8 cellular contexts compared by ENCODE assay signal in genomic region chr18:50401888-50402287, GRCh38. TPM values are rescaled to one million over a fixed set of nuclear protein-coding genes. Genes with fewer than 3 reads are reported as not detected.
DNase-seq lines count a peak whose midpoint lies in the region; ATAC-seq, FAIRE-seq and TF ChIP-seq lines count a peak whose summit lies in the region.

No MANE protein-coding gene starts in this region.

- H3K9me3 ChIP-seq in OCI-LY7 (ENCODE audit: low read length): no peaks in the 10 kb centered on the region

- POLR2A ChIA-PET in OCI-LY7 (lab: Charles Lee): no interaction called here

- H3K27ac Mint-ChIP-seq in endothelial cell (ENCODE audit: unreplicated experiment): no peak overlapping the region

- no peak overlapping the region for H3K27ac ChIP-seq in OCI-LY7 (ENCODE audit: low read depth, low read length, poor library complexity, severe bottlenecking)
- H3K27ac ChIP-seq in caudate nucleus (ENCODE audit: low read depth, low read length): no peak overlapping the region

- no peaks in the 10 kb centered on the region for H3K36me3 Mint-ChIP-seq in endothelial cell (ENCODE audit: low read depth, unreplicated experiment)

- H3K36me3 ChIP-seq in H7 (replicated peaks; ENCODE audit: control insufficient read depth, insufficient read depth, low read length): no peaks in the 10 kb centered on the region
- H3K36me3 ChIP-seq in OCI-LY7 (ENCODE audit: insufficient read depth, low read length): no peaks in the 10 kb centered on the region

- intact Hi-C loops in OCI-LY7 (cut with micrococcal nuclease; ENCODE audit: unreplicated experiment): no loop called here

- peaks cover 21% of the 10 kb centered on the region for H3K27me3 ChIP-seq in H7 (ENCODE audit: control insufficient read depth, insufficient read depth, low read length)

- DNase-seq in H7 (peak; percentile 82), NCI-H2171 (lab: John Stamatoyannopoulos, UW) (peak; percentile 34), retina (peak; percentile 12), OCI-LY7 (ENCODE audit: low spot score) (no peak), endothelial cell (ENCODE audit: low spot score) (no peak), D721Med (ENCODE audit: insufficient read length, low spot score) (no peak), caudate nucleus (lab: John Stamatoyannopoulos, UW) (no peak)

- H3K4me3 ChIP-seq in H7 (ENCODE audit: insufficient read depth, low read depth, low read length) (no peak overlapping the region), OCI-LY7 (ENCODE audit: low read depth, low read length, poor library complexity, severe bottlenecking) (no peak overlapping the region)

- H3K27me3 Mint-ChIP-seq in endothelial cell (ENCODE audit: unreplicated experiment): peaks cover 10% of the 10 kb centered on the region

- H3K4me1 Mint-ChIP-seq in endothelial cell (ENCODE audit: unreplicated experiment): peaks cover 33% of the 10 kb centered on the region

- no peaks in the 10 kb centered on the region for H3K9me2 ChIP-seq in OCI-LY7 (ENCODE audit: insufficient read depth, low read length)

- no peak overlapping the region for H2AFZ ChIP-seq in OCI-LY7 (ENCODE audit: low read length)

- no peaks in the 10 kb centered on the region for H4K20me1 ChIP-seq in OCI-LY7 (ENCODE audit: insufficient read depth, low read length)

- no peak for TF ChIP-seq CTCF in OCI-LY7 (conservative IDR thresholded peaks at IDR 0.05; ENCODE audit: low read length)
- TF ChIP-seq CTCF in endothelial cell (IDR thresholded peaks at IDR 0.05; ENCODE audit: unreplicated experiment): no peak
- no peak for TF ChIP-seq CTCF in D721Med (IDR thresholded peaks at IDR 0.05; ENCODE audit: insufficient read depth, missing control alignments)

- H3K9me3 Mint-ChIP-seq in endothelial cell (ENCODE audit: unreplicated experiment): no peaks in the 10 kb centered on the region

- no peak overlapping the region for H3K4me2 ChIP-seq in OCI-LY7 (ENCODE audit: low read length)

- CTCF ChIA-PET in OCI-LY7 (lab: Charles Lee; ENCODE audit: unreplicated experiment): no interaction called here

- H3K79me2 ChIP-seq in OCI-LY7 (ENCODE audit: insufficient read depth, low read depth, low read length): no peaks in the 10 kb centered on the region

- no TSS peak for BruUV-seq in OCI-LY7 (replicated peaks; lab: Mats Ljungman, UMichigan)

- no peaks in the 10 kb centered on the region for H3K4me1 ChIP-seq in OCI-LY7 (ENCODE audit: insufficient read depth, low read length, poor library complexity, severe bottlenecking)

- peak; percentile 85 for ATAC-seq in esophagus mucosa

- FAIRE-seq in D721Med (lab: Jason Lieb, UNC): no peak

- H3K4me3 Mint-ChIP-seq in endothelial cell (ENCODE audit: unreplicated experiment): no peak overlapping the region

RNA-seq across cellular contexts. Expression of gene SKA1, which starts 27.0 kb away (rescaled TPM):
- total RNA-seq in H7 (2014; rRNA removed; shearing (Covaris generic)): 29.2 and 33.9 TPM in 2 replicates
- total RNA-seq in esophagus mucosa: 7.0 TPM
- 22.2 and 28.8 TPM in 2 replicates for total RNA-seq in OCI-LY7 (2014; rRNA removed; shearing (Covaris generic))
- 29.2 and 31.1 TPM in 2 replicates for total RNA-seq in OCI-LY7 (2022)
- total RNA-seq in endothelial cell (ENCODE audit: unreplicated experiment): 4.7 TPM

Comparison
In these comparisons a context has a peak if more than half of its experiments do, and no peak if none do; other contexts are left out.
1. DNase-seq: peak in H7 (single experiment), NCI-H2171 (single experiment) and retina (single experiment); none in OCI-LY7 (single experiment), endothelial cell (single experiment), D721Med (single experiment) and caudate nucleus (0 of 61).